Comparison of ENCODE assay signal across 1 cellular context in the genomic region with DNA sequence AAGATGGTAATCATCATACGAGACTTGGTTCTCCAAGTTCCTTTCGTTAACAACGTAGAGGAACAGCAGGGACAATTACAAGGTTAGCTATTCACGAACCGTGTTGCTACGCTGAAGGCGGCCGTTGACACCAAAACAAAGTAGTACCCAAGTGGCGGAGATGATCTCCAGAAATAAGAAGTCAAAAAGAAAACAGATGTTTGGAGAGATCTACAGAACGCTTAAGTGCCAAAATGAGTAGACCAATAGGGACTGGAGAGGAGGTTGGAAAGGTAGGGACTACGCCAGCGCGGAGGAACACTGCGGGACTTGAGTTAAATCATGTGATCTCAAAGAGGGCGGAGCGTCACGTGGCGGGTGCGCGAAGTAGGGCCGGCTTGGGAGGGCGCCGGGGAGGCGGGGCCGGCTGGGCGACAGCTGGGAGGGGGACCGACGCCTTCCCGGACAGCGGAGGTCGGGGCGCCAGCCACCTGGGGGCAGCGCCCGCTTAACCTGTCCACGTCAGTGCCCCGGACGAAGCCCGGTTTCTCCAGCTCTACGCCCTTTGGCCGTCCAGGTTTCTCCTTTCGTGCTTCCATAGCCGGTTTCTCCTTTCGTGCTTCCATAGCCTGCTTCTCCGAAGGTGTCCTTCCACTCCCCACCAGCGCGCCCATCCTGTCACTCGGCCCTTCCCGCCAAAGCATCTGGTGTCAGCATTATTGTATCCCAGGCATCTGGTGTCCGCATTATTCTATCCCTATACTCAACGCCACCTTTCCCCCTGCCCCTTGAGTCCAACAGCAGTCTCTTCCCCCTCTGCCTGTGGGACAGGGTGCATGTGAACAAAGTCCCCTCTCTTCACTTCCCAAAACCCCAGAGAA.
TF ChIP-seq lines count a peak whose summit lies in the region.

No MANE protein-coding gene starts in this region.

TF ChIP-seq in HepG2, 621 proteins besides CTCF, POLR2A, EP300 and RAD21 (continued from another document and continues in another):
- TF ChIP-seq ZBTB3 (CRISPR knock-in tag; IDR thresholded peaks at IDR 0.05; ENCODE audit: borderline replicate concordance, low read depth): no peak; the same call in 1 of the 2 replicates
- TF ChIP-seq, protein P1, sequence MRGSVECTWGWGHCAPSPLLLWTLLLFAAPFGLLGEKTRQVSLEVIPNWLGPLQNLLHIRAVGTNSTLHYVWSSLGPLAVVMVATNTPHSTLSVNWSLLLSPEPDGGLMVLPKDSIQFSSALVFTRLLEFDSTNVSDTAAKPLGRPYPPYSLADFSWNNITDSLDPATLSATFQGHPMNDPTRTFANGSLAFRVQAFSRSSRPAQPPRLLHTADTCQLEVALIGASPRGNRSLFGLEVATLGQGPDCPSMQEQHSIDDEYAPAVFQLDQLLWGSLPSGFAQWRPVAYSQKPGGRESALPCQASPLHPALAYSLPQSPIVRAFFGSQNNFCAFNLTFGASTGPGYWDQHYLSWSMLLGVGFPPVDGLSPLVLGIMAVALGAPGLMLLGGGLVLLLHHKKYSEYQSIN (CRISPR knock-in tag; IDR thresholded peaks at IDR 0.05; ENCODE audit: borderline replicate concordance): no peak
- peak; percentile 25; the same call in 1 of the 2 replicates for TF ChIP-seq JUND (CRISPR knock-in tag; IDR thresholded peaks at IDR 0.05)
- TF ChIP-seq CEBPG (CRISPR knock-in tag; IDR thresholded peaks at IDR 0.05): no peak
- peak; percentile 59 for TF ChIP-seq IRF2 (CRISPR knock-in tag; IDR thresholded peaks at IDR 0.05)
- TF ChIP-seq TBP (CRISPR knock-in tag; IDR thresholded peaks at IDR 0.05): no peak
- TF ChIP-seq ZNF749 (CRISPR knock-in tag; IDR thresholded peaks at IDR 0.05; ENCODE audit: borderline replicate concordance): peak; percentile 24; the same call in 1 of the 2 replicates
- no peak for TF ChIP-seq ZNF484 (CRISPR knock-in tag; IDR thresholded peaks at IDR 0.05; ENCODE audit: borderline replicate concordance, low read depth)
- TF ChIP-seq CBX2 (IDR thresholded peaks at IDR 0.05; ENCODE audit: low read depth, low read length): no peak
- no peak for TF ChIP-seq CBX2 (CRISPR knock-in tag; IDR thresholded peaks at IDR 0.05; ENCODE audit: low read depth)
- TF ChIP-seq ZNF841 (CRISPR knock-in tag; IDR thresholded peaks at IDR 0.05; ENCODE audit: borderline replicate concordance): no peak
- peak; percentile 71 for TF ChIP-seq HDAC2 (CRISPR knock-in tag; IDR thresholded peaks at IDR 0.05)
- no peak for TF ChIP-seq ZSCAN21 (CRISPR knock-in tag; IDR thresholded peaks at IDR 0.05; ENCODE audit: borderline replicate concordance)
- TF ChIP-seq, protein P2, sequence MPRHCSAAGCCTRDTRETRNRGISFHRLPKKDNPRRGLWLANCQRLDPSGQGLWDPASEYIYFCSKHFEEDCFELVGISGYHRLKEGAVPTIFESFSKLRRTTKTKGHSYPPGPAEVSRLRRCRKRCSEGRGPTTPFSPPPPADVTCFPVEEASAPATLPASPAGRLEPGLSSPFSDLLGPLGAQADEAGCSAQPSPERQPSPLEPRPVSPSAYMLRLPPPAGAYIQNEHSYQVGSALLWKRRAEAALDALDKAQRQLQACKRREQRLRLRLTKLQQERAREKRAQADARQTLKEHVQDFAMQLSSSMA (CRISPR knock-in tag; IDR thresholded peaks at IDR 0.05): no peak
- TF ChIP-seq ZNF678 (CRISPR knock-in tag; IDR thresholded peaks at IDR 0.05): no peak; the same call in 1 of the 2 replicates
- TF ChIP-seq NFIC (IDR thresholded peaks at IDR 0.05; ENCODE audit: low read length): peak; percentile 43; the same call in 1 of the 2 replicates
- peak; percentile 94 for TF ChIP-seq KAT8 (CRISPR knock-in tag; IDR thresholded peaks at IDR 0.05)
- TF ChIP-seq TAF1 (CRISPR knock-in tag; IDR thresholded peaks at IDR 0.05): peak; percentile 55; the same call in 1 of the 2 replicates
- TF ChIP-seq HCFC1 (IDR thresholded peaks at IDR 0.05; ENCODE audit: low read depth, low read length): peak; percentile 40; the same call in 1 of the 2 replicates
- TF ChIP-seq FOXC1 (CRISPR knock-in tag; IDR thresholded peaks at IDR 0.05; ENCODE audit: borderline replicate concordance): peak; percentile 49; the same call in 1 of the 2 replicates
- TF ChIP-seq KMT2A (CRISPR knock-in tag; IDR thresholded peaks at IDR 0.05): no peak
- TF ChIP-seq SCMH1 (CRISPR knock-in tag; IDR thresholded peaks at IDR 0.05; ENCODE audit: borderline replicate concordance): no peak
- no peak for TF ChIP-seq JARID2 (CRISPR knock-in tag; IDR thresholded peaks at IDR 0.05; ENCODE audit: insufficient replicate concordance)
- no peak for TF ChIP-seq ONECUT2 (CRISPR knock-in tag; IDR thresholded peaks at IDR 0.05)
- 0 out of 2 replicates have a peak, but pooled peaks have one; percentile 33 for TF ChIP-seq ZBTB7B (CRISPR knock-in tag; IDR thresholded peaks at IDR 0.05)
- no peak for TF ChIP-seq ZNF326 (CRISPR knock-in tag; IDR thresholded peaks at IDR 0.05; ENCODE audit: borderline replicate concordance)
- no peak for TF ChIP-seq ZMYM3 (CRISPR knock-in tag; IDR thresholded peaks at IDR 0.05)
- TF ChIP-seq, protein P3, sequence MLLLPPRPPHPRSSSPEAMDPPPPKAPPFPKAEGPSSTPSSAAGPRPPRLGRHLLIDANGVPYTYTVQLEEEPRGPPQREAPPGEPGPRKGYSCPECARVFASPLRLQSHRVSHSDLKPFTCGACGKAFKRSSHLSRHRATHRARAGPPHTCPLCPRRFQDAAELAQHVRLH (CRISPR knock-in tag; IDR thresholded peaks at IDR 0.05; ENCODE audit: borderline replicate concordance, low read depth): 0 out of 2 replicates have a peak, but pooled peaks have one; percentile 63
- TF ChIP-seq, protein P4, sequence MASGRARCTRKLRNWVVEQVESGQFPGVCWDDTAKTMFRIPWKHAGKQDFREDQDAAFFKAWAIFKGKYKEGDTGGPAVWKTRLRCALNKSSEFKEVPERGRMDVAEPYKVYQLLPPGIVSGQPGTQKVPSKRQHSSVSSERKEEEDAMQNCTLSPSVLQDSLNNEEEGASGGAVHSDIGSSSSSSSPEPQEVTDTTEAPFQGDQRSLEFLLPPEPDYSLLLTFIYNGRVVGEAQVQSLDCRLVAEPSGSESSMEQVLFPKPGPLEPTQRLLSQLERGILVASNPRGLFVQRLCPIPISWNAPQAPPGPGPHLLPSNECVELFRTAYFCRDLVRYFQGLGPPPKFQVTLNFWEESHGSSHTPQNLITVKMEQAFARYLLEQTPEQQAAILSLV (CRISPR knock-in tag; IDR thresholded peaks at IDR 0.05; ENCODE audit: borderline replicate concordance): peak; percentile 83
- TF ChIP-seq ZNF274 (CRISPR knock-in tag; IDR thresholded peaks at IDR 0.05): no peak; the same call in 1 of the 2 replicates
- TF ChIP-seq ZNF329 (CRISPR knock-in tag; IDR thresholded peaks at IDR 0.05; ENCODE audit: low read depth): 0 out of 2 replicates have a peak, but pooled peaks have one; percentile 43
- no peak for TF ChIP-seq KDM5B (CRISPR knock-in tag; IDR thresholded peaks at IDR 0.05; ENCODE audit: borderline replicate concordance)
- no peak for TF ChIP-seq IKZF4 (CRISPR knock-in tag; IDR thresholded peaks at IDR 0.05; ENCODE audit: borderline replicate concordance, low read depth, not compliant biosample characterization)
- TF ChIP-seq ZC3H4 (CRISPR knock-in tag; IDR thresholded peaks at IDR 0.05; ENCODE audit: borderline replicate concordance): 0 out of 2 replicates have a peak, but pooled peaks have one; percentile 37
- peak; percentile 25; the same call in 1 of the 2 replicates for TF ChIP-seq SRF (IDR thresholded peaks at IDR 0.05; ENCODE audit: low read depth, low read length)
- no peak; the same call in 1 of the 2 replicates for TF ChIP-seq ZNF761 (CRISPR knock-in tag; conservative IDR thresholded peaks at IDR 0.05)
- TF ChIP-seq, protein P5, sequence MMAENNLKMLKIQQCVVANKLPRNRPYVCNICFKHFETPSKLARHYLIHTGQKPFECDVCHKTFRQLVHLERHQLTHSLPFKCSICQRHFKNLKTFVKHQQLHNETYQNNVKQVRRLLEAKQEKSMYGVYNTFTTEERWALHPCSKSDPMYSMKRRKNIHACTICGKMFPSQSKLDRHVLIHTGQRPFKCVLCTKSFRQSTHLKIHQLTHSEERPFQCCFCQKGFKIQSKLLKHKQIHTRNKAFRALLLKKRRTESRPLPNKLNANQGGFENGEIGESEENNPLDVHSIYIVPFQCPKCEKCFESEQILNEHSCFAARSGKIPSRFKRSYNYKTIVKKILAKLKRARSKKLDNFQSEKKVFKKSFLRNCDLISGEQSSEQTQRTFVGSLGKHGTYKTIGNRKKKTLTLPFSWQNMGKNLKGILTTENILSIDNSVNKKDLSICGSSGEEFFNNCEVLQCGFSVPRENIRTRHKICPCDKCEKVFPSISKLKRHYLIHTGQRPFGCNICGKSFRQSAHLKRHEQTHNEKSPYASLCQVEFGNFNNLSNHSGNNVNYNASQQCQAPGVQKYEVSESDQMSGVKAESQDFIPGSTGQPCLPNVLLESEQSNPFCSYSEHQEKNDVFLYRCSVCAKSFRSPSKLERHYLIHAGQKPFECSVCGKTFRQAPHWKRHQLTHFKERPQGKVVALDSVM (CRISPR knock-in tag; IDR thresholded peaks at IDR 0.05): 0 out of 2 replicates have a peak, but pooled peaks have one; percentile 30
- TF ChIP-seq SAFB2 (CRISPR knock-in tag; IDR thresholded peaks at IDR 0.05; ENCODE audit: borderline replicate concordance, low read depth): peak; percentile 91
- TF ChIP-seq, protein P6, sequence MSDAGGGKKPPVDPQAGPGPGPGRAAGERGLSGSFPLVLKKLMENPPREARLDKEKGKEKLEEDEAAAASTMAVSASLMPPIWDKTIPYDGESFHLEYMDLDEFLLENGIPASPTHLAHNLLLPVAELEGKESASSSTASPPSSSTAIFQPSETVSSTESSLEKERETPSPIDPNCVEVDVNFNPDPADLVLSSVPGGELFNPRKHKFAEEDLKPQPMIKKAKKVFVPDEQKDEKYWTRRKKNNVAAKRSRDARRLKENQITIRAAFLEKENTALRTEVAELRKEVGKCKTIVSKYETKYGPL (CRISPR knock-in tag; IDR thresholded peaks at IDR 0.05): no peak
- no peak; the same call in 1 of the 2 replicates for TF ChIP-seq HOXA5 (CRISPR knock-in tag; IDR thresholded peaks at IDR 0.05)
- TF ChIP-seq ZKSCAN1 (IDR thresholded peaks at IDR 0.05; ENCODE audit: low read length): no peak
- peak; percentile 95 for TF ChIP-seq TGIF2 (CRISPR knock-in tag; IDR thresholded peaks at IDR 0.05)
- 0 out of 2 replicates have a peak, but pooled peaks have one; percentile 53 for TF ChIP-seq ZSCAN20 (CRISPR knock-in tag; IDR thresholded peaks at IDR 0.05; ENCODE audit: borderline replicate concordance)
- TF ChIP-seq, protein P7, sequence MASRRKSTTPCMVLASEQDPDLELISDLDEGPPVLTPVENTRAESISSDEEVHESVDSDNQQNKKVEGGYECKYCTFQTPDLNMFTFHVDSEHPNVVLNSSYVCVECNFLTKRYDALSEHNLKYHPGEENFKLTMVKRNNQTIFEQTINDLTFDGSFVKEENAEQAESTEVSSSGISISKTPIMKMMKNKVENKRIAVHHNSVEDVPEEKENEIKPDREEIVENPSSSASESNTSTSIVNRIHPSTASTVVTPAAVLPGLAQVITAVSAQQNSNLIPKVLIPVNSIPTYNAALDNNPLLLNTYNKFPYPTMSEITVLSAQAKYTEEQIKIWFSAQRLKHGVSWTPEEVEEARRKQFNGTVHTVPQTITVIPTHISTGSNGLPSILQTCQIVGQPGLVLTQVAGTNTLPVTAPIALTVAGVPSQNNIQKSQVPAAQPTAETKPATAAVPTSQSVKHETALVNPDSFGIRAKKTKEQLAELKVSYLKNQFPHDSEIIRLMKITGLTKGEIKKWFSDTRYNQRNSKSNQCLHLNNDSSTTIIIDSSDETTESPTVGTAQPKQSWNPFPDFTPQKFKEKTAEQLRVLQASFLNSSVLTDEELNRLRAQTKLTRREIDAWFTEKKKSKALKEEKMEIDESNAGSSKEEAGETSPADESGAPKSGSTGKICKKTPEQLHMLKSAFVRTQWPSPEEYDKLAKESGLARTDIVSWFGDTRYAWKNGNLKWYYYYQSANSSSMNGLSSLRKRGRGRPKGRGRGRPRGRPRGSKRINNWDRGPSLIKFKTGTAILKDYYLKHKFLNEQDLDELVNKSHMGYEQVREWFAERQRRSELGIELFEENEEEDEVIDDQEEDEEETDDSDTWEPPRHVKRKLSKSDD (CRISPR knock-in tag; IDR thresholded peaks at IDR 0.05; ENCODE audit: low read depth): no peak; the same call in 1 of the 2 replicates
- TF ChIP-seq, protein P8, sequence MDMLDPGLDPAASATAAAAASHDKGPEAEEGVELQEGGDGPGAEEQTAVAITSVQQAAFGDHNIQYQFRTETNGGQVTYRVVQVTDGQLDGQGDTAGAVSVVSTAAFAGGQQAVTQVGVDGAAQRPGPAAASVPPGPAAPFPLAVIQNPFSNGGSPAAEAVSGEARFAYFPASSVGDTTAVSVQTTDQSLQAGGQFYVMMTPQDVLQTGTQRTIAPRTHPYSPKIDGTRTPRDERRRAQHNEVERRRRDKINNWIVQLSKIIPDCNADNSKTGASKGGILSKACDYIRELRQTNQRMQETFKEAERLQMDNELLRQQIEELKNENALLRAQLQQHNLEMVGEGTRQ (IDR thresholded peaks at IDR 0.05; ENCODE audit: low read depth, low read length): peak; percentile 96
- TF ChIP-seq, protein P8 (CRISPR knock-in tag; IDR thresholded peaks at IDR 0.05; ENCODE audit: borderline replicate concordance): peak; percentile 98; the same call in 1 of the 2 replicates
- TF ChIP-seq ZNF780A (CRISPR knock-in tag; IDR thresholded peaks at IDR 0.05): no peak
- TF ChIP-seq, protein P9, sequence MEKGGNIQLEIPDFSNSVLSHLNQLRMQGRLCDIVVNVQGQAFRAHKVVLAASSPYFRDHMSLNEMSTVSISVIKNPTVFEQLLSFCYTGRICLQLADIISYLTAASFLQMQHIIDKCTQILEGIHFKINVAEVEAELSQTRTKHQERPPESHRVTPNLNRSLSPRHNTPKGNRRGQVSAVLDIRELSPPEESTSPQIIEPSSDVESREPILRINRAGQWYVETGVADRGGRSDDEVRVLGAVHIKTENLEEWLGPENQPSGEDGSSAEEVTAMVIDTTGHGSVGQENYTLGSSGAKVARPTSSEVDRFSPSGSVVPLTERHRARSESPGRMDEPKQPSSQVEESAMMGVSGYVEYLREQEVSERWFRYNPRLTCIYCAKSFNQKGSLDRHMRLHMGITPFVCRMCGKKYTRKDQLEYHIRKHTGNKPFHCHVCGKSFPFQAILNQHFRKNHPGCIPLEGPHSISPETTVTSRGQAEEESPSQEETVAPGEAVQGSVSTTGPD (CRISPR knock-in tag; IDR thresholded peaks at IDR 0.05): no peak
- no peak for TF ChIP-seq KAT2B (IDR thresholded peaks at IDR 0.05; ENCODE audit: borderline replicate concordance, low read depth, low read length)
- no peak; the same call in none of the 2 replicates for TF ChIP-seq MED1 (CRISPR knock-in tag; IDR thresholded peaks at IDR 0.05)
- TF ChIP-seq ZNF24 (IDR thresholded peaks at IDR 0.05): 0 out of 2 replicates have a peak, but pooled peaks have one; percentile 64
